8 cellular contexts compared by ENCODE assay signal in the genomic region with DNA sequence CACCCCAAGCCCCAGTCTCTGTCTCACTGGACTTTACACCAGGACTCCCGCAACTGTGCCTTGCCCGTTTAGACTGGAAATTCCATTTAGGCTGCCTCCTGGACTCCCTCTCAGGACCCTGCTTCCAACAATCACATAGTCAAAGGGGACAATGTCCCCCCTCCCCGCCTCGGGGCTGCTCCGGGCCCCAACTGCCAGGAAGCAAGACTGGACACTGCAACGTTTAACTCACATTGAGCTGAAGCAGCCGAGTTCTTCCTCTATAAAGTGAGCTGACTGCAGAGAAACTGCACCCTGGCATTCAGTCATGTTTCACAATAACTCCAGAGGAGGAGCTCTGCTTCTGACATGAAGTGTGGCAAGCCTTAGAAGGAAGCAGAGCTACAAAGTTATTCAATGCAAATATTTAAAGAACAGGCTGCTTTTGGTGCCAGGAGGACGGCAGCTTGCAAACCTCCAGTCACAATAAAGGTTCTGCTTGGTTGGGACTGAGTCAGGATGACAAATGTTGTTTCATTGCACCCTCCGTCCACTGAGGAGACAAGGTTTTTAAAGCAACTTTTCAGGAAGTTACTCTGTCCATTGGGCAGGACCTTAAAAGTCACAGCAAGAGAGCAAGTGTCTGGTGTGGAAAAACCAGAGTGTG. TPM values are rescaled to one million over a fixed set of nuclear protein-coding genes. Genes with fewer than 3 reads are reported as not detected.
DNase-seq lines count a peak whose midpoint lies in the region; ATAC-seq and TF ChIP-seq lines count a peak whose summit lies in the region.

No MANE protein-coding gene starts in this region.

- intact Hi-C loops in heart left ventricle (cut with DNase I) (no loop called here), sigmoid colon (cut with DNase I) (loop anchor here (2.0 to 5.0 kb wide), 3 partner anchors 20 to 88 kb away; a partner anchor contains a TSS)

- H3K9me3 ChIP-seq in heart left ventricle = peaks cover 0 to 9% (median 0%) of the 10 kb centered on the region in 12 donors
- no peaks in the 10 kb centered on the region for H3K9me3 ChIP-seq in sigmoid colon

- TF ChIP-seq POLR2A in heart left ventricle (IDR thresholded peaks at IDR 0.05) (peak in 1 of 2 donors; percentile 16), sigmoid colon (IDR thresholded peaks at IDR 0.05) (peak; percentile 64 to 69)

- WGBS in heart left ventricle, 4 donors = 20 to 30% (median 28%) methylated on average over 9 of the region's 9 CpGs
- WGBS in sigmoid colon, 2 donors = 6 to 33% methylated on average over 9 of the region's 9 CpGs

- peak in 2 of 4 donors; percentile 13 to 25 for TF ChIP-seq EP300 in sigmoid colon (IDR thresholded peaks at IDR 0.05)

- DNase-seq in heart left ventricle (peak in 2 of 5 donors; percentile 38 to 40), sigmoid colon (peak; percentile 88), T-helper 9 cell (no peak), NCI-H82 (lab: John Stamatoyannopoulos, UW) (no peak), cerebellar cortex (ENCODE audit: low spot score) (no peak)
- DNase-seq in stimulated activated naive CD4-positive, alpha-beta T cell treated with Interleukin-2 at 50 U/mL for 16 hours (lab: John Stamatoyannopoulos, UW) = no peak

- H3K36me3 ChIP-seq in heart left ventricle = peaks cover 0 to 4% (median 0%) of the 10 kb centered on the region in 9 donors
- H3K36me3 ChIP-seq in sigmoid colon = no peaks in the 10 kb centered on the region

- peak overlapping the region; percentile 45 for H3K4me3 ChIP-seq in WI38 (ENCODE audit: low read depth, low read length)
- peak overlapping the region in 5 of 12 donors; percentile 12 to 33 (median 25) for H3K4me3 ChIP-seq in heart left ventricle
- peak overlapping the region; percentile 15 to 47 (median 42) for H3K4me3 ChIP-seq in sigmoid colon

- H3K27ac ChIP-seq in heart left ventricle (peak overlapping the region in 11 of 12 donors; percentile 36 to 86 (median 58)), sigmoid colon (peak overlapping the region; percentile 89 to 93 (median 90))

- TF ChIP-seq CTCF in WI38 (IDR thresholded peaks at IDR 0.05; ENCODE audit: low read depth, low read length) = no peak
- TF ChIP-seq CTCF in heart left ventricle (IDR thresholded peaks at IDR 0.05) = no peak
- TF ChIP-seq CTCF in sigmoid colon (IDR thresholded peaks at IDR 0.05) = no peak

- peak; percentile 41 for ATAC-seq in HG03196 (IDR thresholded peaks at IDR 0.05; ENCODE audit: unreplicated experiment)
- peak; percentile 63 to 85 (median 81) for ATAC-seq in heart left ventricle

- H3K4me1 ChIP-seq in heart left ventricle (peaks cover 4 to 88% (median 49%) of the 10 kb centered on the region in 12 donors), sigmoid colon (peaks cover 0 to 91% (median 78%) of the 10 kb centered on the region in 4 donors)

- no peaks in the 10 kb centered on the region for H3K27me3 ChIP-seq in heart left ventricle
- no peaks in the 10 kb centered on the region for H3K27me3 ChIP-seq in sigmoid colon

RNA-seq across cellular contexts. Expression of a gene that starts 19.9 kb away (rescaled TPM):
- total RNA-seq in heart left ventricle (10 to 100 TPM; 42.5 to 87.1 (median 59.3) TPM), sigmoid colon (10 to 100 TPM; 44.2 to 52.3 (median 48.3) TPM)
- polyA plus RNA-seq in heart left ventricle (10 to 100 TPM; 26.5 to 60.4 TPM), sigmoid colon (100 to 1,000 TPM in 1 of 3 donors, 10 to 100 TPM in 2; 75.1 to 126 (median 91.4) TPM)
